ENCODE assay signal across 19 cellular contexts in the genomic region with DNA sequence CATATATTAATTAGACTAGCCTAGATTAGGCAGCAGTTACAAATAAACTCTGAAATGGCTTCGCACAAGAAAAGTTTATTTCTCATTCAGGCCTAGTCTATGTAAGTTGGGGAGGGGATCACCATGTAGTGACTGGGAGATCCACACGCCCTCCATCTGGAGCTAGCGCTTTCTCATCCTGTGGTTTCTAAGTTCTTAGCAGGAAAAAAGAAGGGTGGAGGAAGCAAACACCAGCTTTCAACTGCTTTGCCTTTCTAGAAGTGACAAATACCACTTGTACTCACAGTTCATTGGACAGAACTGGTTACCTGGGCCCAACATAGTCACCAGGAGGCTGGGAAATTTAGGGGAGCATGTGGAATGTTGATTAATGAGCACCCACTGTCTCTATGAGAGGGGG.
"Had no signal": no experiment of that assay in that cellular context is flagged by ENCODE, and none has a peak within 500 bp of the region (broad histone marks: within the 10 kb centered on the region; RNA-seq: fewer than 3 reads in every experiment).

No MANE protein-coding gene starts in this region.

- DNase-seq: dermis blood vessel endothelial cell; dorsolateral prefrontal cortex; effector CD4-positive, alpha-beta T cell; effector memory CD4-positive, alpha-beta T cell; esophagus squamous epithelium; foreskin keratinocyte; heart left ventricle; hypothalamus; left cardiac atrium; left lung; left ventricle myocardium superior; lower lobe of right lung; mesenchymal stem cell; mucosa of descending colon; naive B cell; naive thymus-derived CD8-positive, alpha-beta T cell had no signal

- H3K4me3 ChIP-seq: coronary artery, dorsolateral prefrontal cortex, esophagus squamous epithelium, gastroesophageal sphincter, heart left ventricle, hepatocyte, left lung, lower lobe of right lung, mucosa of descending colon had no signal

- H3K27ac ChIP-seq: coronary artery, dorsolateral prefrontal cortex, esophagus squamous epithelium, foreskin keratinocyte, gastroesophageal sphincter, heart left ventricle, hepatocyte, left lung, lower lobe of right lung had no signal

- H3K36me3 ChIP-seq: esophagus squamous epithelium, gastroesophageal sphincter, heart left ventricle, left lung, lower lobe of right lung had no signal

- H3K27me3 ChIP-seq: esophagus squamous epithelium, gastroesophageal sphincter, heart left ventricle, hepatocyte had no signal

- H3K4me1 ChIP-seq: esophagus squamous epithelium, foreskin keratinocyte, gastroesophageal sphincter, heart left ventricle, left lung, lower lobe of right lung had no signal

- H3K9me3 ChIP-seq: esophagus squamous epithelium, gastroesophageal sphincter, left lung, lower lobe of right lung, mucosa of descending colon had no signal
